In genomic region chr21:32391755-32392154, GRCh38 we compare ENCODE assay signal across 1 cellular context.
TF ChIP-seq lines count a peak whose summit lies in the region.

No MANE protein-coding gene starts in this region.

TF ChIP-seq in HepG2, 621 proteins besides CTCF, POLR2A, EP300 and RAD21:
- peak; percentile 82; the same call in 1 of the 2 replicates for TF ChIP-seq ZNF121 (CRISPR knock-in tag; IDR thresholded peaks at IDR 0.05)
- TF ChIP-seq DPF2 (CRISPR knock-in tag; IDR thresholded peaks at IDR 0.05; ENCODE audit: borderline replicate concordance, low read depth) = no peak
- TF ChIP-seq, protein P1, sequence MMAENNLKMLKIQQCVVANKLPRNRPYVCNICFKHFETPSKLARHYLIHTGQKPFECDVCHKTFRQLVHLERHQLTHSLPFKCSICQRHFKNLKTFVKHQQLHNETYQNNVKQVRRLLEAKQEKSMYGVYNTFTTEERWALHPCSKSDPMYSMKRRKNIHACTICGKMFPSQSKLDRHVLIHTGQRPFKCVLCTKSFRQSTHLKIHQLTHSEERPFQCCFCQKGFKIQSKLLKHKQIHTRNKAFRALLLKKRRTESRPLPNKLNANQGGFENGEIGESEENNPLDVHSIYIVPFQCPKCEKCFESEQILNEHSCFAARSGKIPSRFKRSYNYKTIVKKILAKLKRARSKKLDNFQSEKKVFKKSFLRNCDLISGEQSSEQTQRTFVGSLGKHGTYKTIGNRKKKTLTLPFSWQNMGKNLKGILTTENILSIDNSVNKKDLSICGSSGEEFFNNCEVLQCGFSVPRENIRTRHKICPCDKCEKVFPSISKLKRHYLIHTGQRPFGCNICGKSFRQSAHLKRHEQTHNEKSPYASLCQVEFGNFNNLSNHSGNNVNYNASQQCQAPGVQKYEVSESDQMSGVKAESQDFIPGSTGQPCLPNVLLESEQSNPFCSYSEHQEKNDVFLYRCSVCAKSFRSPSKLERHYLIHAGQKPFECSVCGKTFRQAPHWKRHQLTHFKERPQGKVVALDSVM (CRISPR knock-in tag; IDR thresholded peaks at IDR 0.05) = peak; percentile 43; the same call in 1 of the 2 replicates
